ENCODE assay signal across 8 cellular contexts in genomic region chr11:128451651-128452470, GRCh38.
DNase-seq lines count a peak whose midpoint lies in the region; ATAC-seq and TF ChIP-seq lines count a peak whose summit lies in the region.

No MANE protein-coding gene starts in this region.

- peak overlapping the region; percentile 34 for H3K4me3 ChIP-seq in brain microvascular endothelial cell (ENCODE audit: low read depth, low read length)
- peak overlapping the region in 1 of 2 experiments; percentile 57 for H3K4me3 ChIP-seq in mesenchymal stem cell (ENCODE audit: insufficient read depth in 1 of 2, low read depth in 1 of 2, low read length in 2 of 2)
- H3K4me3 ChIP-seq in upper lobe of right lung: peak overlapping the region; percentile 34
- no peak overlapping the region for H3K4me3 ChIP-seq in prostate gland

- intact Hi-C loops in upper lobe of right lung (cut with DNase I) (no loop called here), prostate gland (cut with DNase I) (no loop called here)

- H2BK120ac ChIP-seq in mesenchymal stem cell (ENCODE audit: low read depth, low read length): no peak overlapping the region

- no peak overlapping the region for H2AFZ ChIP-seq in mesenchymal stem cell (ENCODE audit: low read depth, low read length)

- 95% methylated on average over 26 of the region's 26 CpGs for WGBS in mesenchymal stem cell
- 47% methylated on average over 26 of the region's 26 CpGs for WGBS in prostate gland

- H4K8ac ChIP-seq in mesenchymal stem cell (ENCODE audit: low read length): no peak overlapping the region

- H3K9ac ChIP-seq in mesenchymal stem cell (ENCODE audit: low read length): peak overlapping the region; percentile 75

- no peak for DNase-seq in activated T-cell treated with anti-CD3 and anti-CD28 coated beads, Interleukin-2, amount 50 U/mL, for 72 hours
- no peak for DNase-seq in activated T-cell treated with anti-CD3 and anti-CD28 coated beads, Interleukin-2, amount 50 U/mL, for 1 hour
- DNase-seq in brain microvascular endothelial cell (peak; percentile 57), mesenchymal stem cell (no peak), upper lobe of right lung (peak; percentile 81), prostate gland (ENCODE audit: low spot score) (no peak)

- no peak overlapping the region for H3K4me2 ChIP-seq in mesenchymal stem cell (ENCODE audit: low read length, poor library complexity, severe bottlenecking)

- peak overlapping the region; percentile 91 for H3K27ac Mint-ChIP-seq in activated T-cell treated with anti-CD3 and anti-CD28 coated beads, Interleukin-2, amount 50 U/mL, for 72 hours

- peaks cover 0 to 5% of the 10 kb centered on the region in 2 donors for H3K36me3 Mint-ChIP-seq in activated T-cell treated with anti-CD3 and anti-CD28 coated beads, Interleukin-2, amount 50 U/mL, for 72 hours (ENCODE audit: insufficient read depth in 2 of 2)

- no peak overlapping the region for H2BK12ac ChIP-seq in mesenchymal stem cell (ENCODE audit: low read length in 2 of 2)

- H2BK15ac ChIP-seq in mesenchymal stem cell (ENCODE audit: low read depth, poor library complexity, severe bottlenecking): no peak overlapping the region

- peaks cover 86% of the 10 kb centered on the region for H3K4me1 Mint-ChIP-seq in activated T-cell treated with anti-CD3 and anti-CD28 coated beads, Interleukin-2, amount 50 U/mL, for 72 hours (ENCODE audit: low read depth)

- no peak for TF ChIP-seq POLR2A in prostate gland (IDR thresholded peaks at IDR 0.05)

- peaks cover 4% of the 10 kb centered on the region for H3K79me1 ChIP-seq in mesenchymal stem cell (replicated peaks; ENCODE audit: low read length, poor library complexity, severe bottlenecking)

- no peak overlapping the region for H3K4ac ChIP-seq in mesenchymal stem cell (ENCODE audit: low read depth in 1 of 2, low read length in 2 of 2)

- H3K27me3 Mint-ChIP-seq in activated T-cell treated with anti-CD3 and anti-CD28 coated beads, Interleukin-2, amount 50 U/mL, for 72 hours (ENCODE audit: low read depth): no peaks in the 10 kb centered on the region

- H3K14ac ChIP-seq in mesenchymal stem cell (ENCODE audit: low read length in 2 of 2): no peak overlapping the region

- no peak overlapping the region for H4K91ac ChIP-seq in mesenchymal stem cell (ENCODE audit: low read length)

- H3K4me3 Mint-ChIP-seq in activated T-cell treated with anti-CD3 and anti-CD28 coated beads, Interleukin-2, amount 50 U/mL, for 72 hours: peak overlapping the region; percentile 45 to 46

- H3K18ac ChIP-seq in mesenchymal stem cell (ENCODE audit: low read depth in 1 of 2, low read length in 2 of 2): no peak overlapping the region

- peak overlapping the region; percentile 58 for H3K27ac ChIP-seq in brain microvascular endothelial cell
- no peak overlapping the region for H3K27ac ChIP-seq in mesenchymal stem cell (ENCODE audit: low read length, poor library complexity, severe bottlenecking)
- H3K27ac ChIP-seq in upper lobe of right lung: peak overlapping the region; percentile 70
- no peak overlapping the region for H3K27ac ChIP-seq in prostate gland

- H3K36me3 ChIP-seq in brain microvascular endothelial cell (replicated peaks): peaks cover 6% of the 10 kb centered on the region
- peaks cover 15 to 23% of the 10 kb centered on the region in 2 experiments for H3K36me3 ChIP-seq in mesenchymal stem cell (ENCODE audit: control insufficient read depth in 1 of 2, insufficient read depth in 2 of 2, low read depth in 1 of 2, low read length in 2 of 2)
- H3K36me3 ChIP-seq in upper lobe of right lung: no peaks in the 10 kb centered on the region
- no peaks in the 10 kb centered on the region for H3K36me3 ChIP-seq in prostate gland

- no peaks in the 10 kb centered on the region for H3K9me3 ChIP-seq in mesenchymal stem cell (ENCODE audit: control insufficient read depth, low read length)
- no peaks in the 10 kb centered on the region for H3K9me3 ChIP-seq in upper lobe of right lung
- no peaks in the 10 kb centered on the region for H3K9me3 ChIP-seq in prostate gland

- H3K23ac ChIP-seq in mesenchymal stem cell (ENCODE audit: low read length in 2 of 2): no peak overlapping the region

- in situ Hi-C loops in brain microvascular endothelial cell (cut with HindIII; ENCODE audit: low pct_ligation_motif_present, low sequenced_read_pairs): no loop called here

- ATAC-seq in activated T-cell treated with anti-CD3 and anti-CD28 coated beads, Interleukin-2, amount 50 U/mL, for 72 hours (replicated peaks in 1 of 2): peak; percentile 8 to 13
- ATAC-seq in upper lobe of right lung (peak; percentile 81), GM21825 (IDR thresholded peaks at IDR 0.05; ENCODE audit: unreplicated experiment) (no peak), GM21423 (IDR thresholded peaks at IDR 0.05; ENCODE audit: unreplicated experiment) (no peak)

- no peak for TF ChIP-seq CTCF in brain microvascular endothelial cell (IDR thresholded peaks at IDR 0.05; ENCODE audit: low read depth, low read length, missing control alignments)
- no peak for TF ChIP-seq CTCF in upper lobe of right lung (IDR thresholded peaks at IDR 0.05)
- no peak for TF ChIP-seq CTCF in prostate gland (IDR thresholded peaks at IDR 0.05)

- peaks cover 8% of the 10 kb centered on the region for H3K4me1 ChIP-seq in mesenchymal stem cell (ENCODE audit: control insufficient read depth, insufficient read depth, low read depth, low read length)
- H3K4me1 ChIP-seq in upper lobe of right lung: peaks cover 26% of the 10 kb centered on the region
- H3K4me1 ChIP-seq in prostate gland (replicated peaks): peaks cover 4% of the 10 kb centered on the region

- H2AK5ac ChIP-seq in mesenchymal stem cell (ENCODE audit: low read length, severe bottlenecking): no peak overlapping the region

- H2BK5ac ChIP-seq in mesenchymal stem cell (ENCODE audit: low read depth, low read length, poor library complexity, severe bottlenecking): no peak overlapping the region

- no peaks in the 10 kb centered on the region for H3K9me3 Mint-ChIP-seq in activated T-cell treated with anti-CD3 and anti-CD28 coated beads, Interleukin-2, amount 50 U/mL, for 72 hours

- H3K27me3 ChIP-seq in brain microvascular endothelial cell (replicated peaks) (no peaks in the 10 kb centered on the region), mesenchymal stem cell (ENCODE audit: control insufficient read depth in 1 of 2, insufficient read depth in 1 of 2, low read length in 2 of 2) (no peaks in the 10 kb centered on the region), upper lobe of right lung (no peaks in the 10 kb centered on the region), prostate gland (replicated peaks; ENCODE audit: insufficient read depth) (no peaks in the 10 kb centered on the region)

Comparison
In these comparisons a context has a peak if more than half of its experiments do, and no peak if none do; other contexts are left out.
1. ATAC-seq: peak in activated T-cell treated with anti-CD3 and anti-CD28 coated beads, Interleukin-2, amount 50 U/mL, for 72 hours (2 of 2) and upper lobe of right lung (single experiment); none in GM21825 (single experiment) and GM21423 (single experiment).
2. DNase-seq: peak in brain microvascular endothelial cell (single experiment) and upper lobe of right lung (single experiment); none in activated T-cell treated with anti-CD3 and anti-CD28 coated beads, Interleukin-2, amount 50 U/mL, for 72 hours (0 of 2), activated T-cell treated with anti-CD3 and anti-CD28 coated beads, Interleukin-2, amount 50 U/mL, for 1 hour (single experiment), mesenchymal stem cell (single experiment) and prostate gland (single experiment).
3. H3K27ac ChIP-seq: peak in brain microvascular endothelial cell (single experiment) and upper lobe of right lung (single experiment); none in mesenchymal stem cell (single experiment) and prostate gland (0 of 2).
4. H3K4me3 ChIP-seq: peak in brain microvascular endothelial cell (single experiment) and upper lobe of right lung (single experiment); none in prostate gland (0 of 2).